In genomic region chr3:12750658-12751071, GRCh38 we compare ENCODE assay signal across 9 cellular contexts. TPM values are rescaled to one million over a fixed set of nuclear protein-coding genes. Genes with fewer than 3 reads are reported as not detected.
DNase-seq lines count a peak whose midpoint lies in the region; ATAC-seq, FAIRE-seq and TF ChIP-seq lines count a peak whose summit lies in the region.
"Had no signal": no experiment of that assay in that cellular context is flagged by ENCODE, and none has a peak within 500 bp of the region (broad histone marks: within the 10 kb centered on the region; RNA-seq: fewer than 3 reads in every experiment).

No MANE protein-coding gene starts in this region.

- POLR2A ChIA-PET in activated naive CD8-positive, alpha-beta T cell treated with anti-CD3 and anti-CD28 coated beads, Interleukin-2, amount 10 ng/mL, durations not matched to agents 7 days and 5 days (lab: Charles Lee): no interaction called here

- FAIRE-seq in GM12891 (lab: Jason Lieb, UNC): peak; percentile 74

- peak overlapping the region; percentile 3 to 73 (median 50) for H3K27ac ChIP-seq in sigmoid colon
- H3K27ac ChIP-seq in effector memory CD4-positive, alpha-beta T cell (ENCODE audit: insufficient read depth, low read length, poor library complexity, severe bottlenecking): no peak overlapping the region

- no peaks in the 10 kb centered on the region for H3K9me3 Mint-ChIP-seq in activated naive CD8-positive, alpha-beta T cell treated with anti-CD3 and anti-CD28 coated beads, Interleukin-2, amount 10 ng/mL, durations not matched to agents 7 days and 5 days

- H3K27ac Mint-ChIP-seq in activated naive CD8-positive, alpha-beta T cell treated with anti-CD3 and anti-CD28 coated beads, Interleukin-2, amount 10 ng/mL, durations not matched to agents 7 days and 5 days: no peak overlapping the region

- TF ChIP-seq CTCF in sigmoid colon (IDR thresholded peaks at IDR 0.05): no peak

- intact Hi-C loops in sigmoid colon (cut with DNase I): no loop called here

- peaks cover 10% of the 10 kb centered on the region for H3K4me1 Mint-ChIP-seq in activated naive CD8-positive, alpha-beta T cell treated with anti-CD3 and anti-CD28 coated beads, Interleukin-2, amount 10 ng/mL, durations not matched to agents 7 days and 5 days

- no peak overlapping the region for H3K4me3 Mint-ChIP-seq in activated naive CD8-positive, alpha-beta T cell treated with anti-CD3 and anti-CD28 coated beads, Interleukin-2, amount 10 ng/mL, durations not matched to agents 7 days and 5 days

- no peaks in the 10 kb centered on the region for H3K27me3 ChIP-seq in sigmoid colon
- no peaks in the 10 kb centered on the region for H3K27me3 ChIP-seq in effector memory CD4-positive, alpha-beta T cell (replicated peaks; ENCODE audit: control insufficient read depth, insufficient read depth, low read length, poor library complexity, severe bottlenecking)

- H3K4me1 ChIP-seq in sigmoid colon: peaks cover 0 to 17% (median 11%) of the 10 kb centered on the region in 4 donors
- H3K4me1 ChIP-seq in effector memory CD4-positive, alpha-beta T cell (ENCODE audit: control insufficient read depth, insufficient read depth, low read length, poor library complexity, severe bottlenecking): no peaks in the 10 kb centered on the region

- no peak overlapping the region for H3K4me3 ChIP-seq in sigmoid colon
- H3K4me3 ChIP-seq in effector memory CD4-positive, alpha-beta T cell (ENCODE audit: insufficient read depth, low read depth, low read length, poor library complexity, severe bottlenecking): no peak overlapping the region

- peak in 1 of 4 donors; percentile 18 for TF ChIP-seq EP300 in sigmoid colon (IDR thresholded peaks at IDR 0.05)

- H3K9me3 ChIP-seq in sigmoid colon: no peaks in the 10 kb centered on the region
- H3K9me3 ChIP-seq in effector memory CD4-positive, alpha-beta T cell (ENCODE audit: control insufficient read depth, low read length): no peaks in the 10 kb centered on the region

- no peaks in the 10 kb centered on the region for H3K36me3 ChIP-seq in sigmoid colon
- H3K36me3 ChIP-seq in effector memory CD4-positive, alpha-beta T cell (ENCODE audit: control insufficient read depth, insufficient read depth, low read length): no peaks in the 10 kb centered on the region

- no peak for DNase-seq in GM12891 (ENCODE audit: insufficient read length, low spot score)
- DNase-seq in activated naive CD8-positive, alpha-beta T cell treated with anti-CD3 and anti-CD28 coated beads, Interleukin-2, amount 10 ng/mL, durations not matched to agents 7 days and 5 days: no peak
- DNase-seq in sigmoid colon: peak; percentile 73
- no peak for DNase-seq in NCI-H1694 (lab: John Stamatoyannopoulos, UW)
- DNase-seq in effector memory CD4-positive, alpha-beta T cell: no peak

- ATAC-seq in HG03342 (IDR thresholded peaks at IDR 0.05; ENCODE audit: unreplicated experiment): peak; percentile 53
- peak; percentile 78 for ATAC-seq in activated naive CD8-positive, alpha-beta T cell treated with anti-CD3 and anti-CD28 coated beads, Interleukin-2, amount 10 ng/mL, durations not matched to agents 7 days and 5 days (ENCODE audit: low read depth)
- no peak for ATAC-seq in HG02938 (IDR thresholded peaks at IDR 0.05; ENCODE audit: unreplicated experiment)
- ATAC-seq in HG02571 (IDR thresholded peaks at IDR 0.05; ENCODE audit: unreplicated experiment): no peak

- TF ChIP-seq POLR2A in GM12891 (IDR thresholded peaks at IDR 0.05; ENCODE audit: low read depth, low read length) (no peak), sigmoid colon (IDR thresholded peaks at IDR 0.05) (no peak)

- H3K36me3 Mint-ChIP-seq in activated naive CD8-positive, alpha-beta T cell treated with anti-CD3 and anti-CD28 coated beads, Interleukin-2, amount 10 ng/mL, durations not matched to agents 7 days and 5 days: no peaks in the 10 kb centered on the region

- H3K27me3 Mint-ChIP-seq in activated naive CD8-positive, alpha-beta T cell treated with anti-CD3 and anti-CD28 coated beads, Interleukin-2, amount 10 ng/mL, durations not matched to agents 7 days and 5 days: peaks cover 14% of the 10 kb centered on the region

- 66 to 76% methylated on average over 4 of the region's 4 CpGs for WGBS in sigmoid colon, 2 donors

TF ChIP-seq in GM12891, 5 proteins besides CTCF, POLR2A, EP300 and RAD21:
- TF ChIP-seq SPI1 (IDR thresholded peaks at IDR 0.05; ENCODE audit: low read depth, low read length) (no peak), POU2F2 (IDR thresholded peaks at IDR 0.05; ENCODE audit: low read depth, low read length) (no peak), TAF1 (IDR thresholded peaks at IDR 0.05; ENCODE audit: low read depth, low read length) (no peak), POLR2AphosphoS5 (IDR thresholded peaks at IDR 0.05; ENCODE audit: low read depth, low read length) (no peak), PAX5 (IDR thresholded peaks at IDR 0.05; ENCODE audit: insufficient read depth, low read length, severe bottlenecking) (no peak)

RNA-seq across cellular contexts. Expression of gene TMEM40, which starts 8.4 kb away (rescaled TPM):
- 0.41 TPM for polyA plus RNA-seq in GM12891 (2012; ENCODE audit: low read depth, missing spikeins)
- not detected for total RNA-seq in activated naive CD8-positive, alpha-beta T cell treated with anti-CD3 and anti-CD28 coated beads, Interleukin-2, amount 10 ng/mL, durations not matched to agents 7 days and 5 days
- not detected for total RNA-seq in sigmoid colon
- polyA plus RNA-seq in sigmoid colon: under 1 TPM in 2 of 3 donors, not detected in 1; 0.10 to 0.60 TPM
- total RNA-seq: temporal lobe had no signal

RNA-seq across cellular contexts. Expression of gene CAND2, which starts 45.8 kb away (rescaled TPM):
- 0.27 TPM for polyA plus RNA-seq in GM12891 (2012; ENCODE audit: low read depth, missing spikeins)
- total RNA-seq in activated naive CD8-positive, alpha-beta T cell treated with anti-CD3 and anti-CD28 coated beads, Interleukin-2, amount 10 ng/mL, durations not matched to agents 7 days and 5 days: under 1 TPM; 0.79 to 0.97 TPM
- 10 to 100 TPM; 10.7 to 24.9 (median 14.6) TPM for total RNA-seq in sigmoid colon
- 1 to 10 TPM in 1 of 3 donors, under 1 TPM in 1, not detected in 1; 0.60 to 1.5 TPM for polyA plus RNA-seq in sigmoid colon

Comparison
In these comparisons a context has a peak if more than half of its experiments do, and no peak if none do; other contexts are left out.
1. ATAC-seq: peak in HG03342 (single experiment) and activated naive CD8-positive, alpha-beta T cell treated with anti-CD3 and anti-CD28 coated beads, Interleukin-2, amount 10 ng/mL, durations not matched to agents 7 days and 5 days (single experiment); none in HG02938 (single experiment) and HG02571 (single experiment).
2. RNA of gene CAND2, which starts 45.8 kb away (total RNA-seq): 10.7 to 24.9 TPM in sigmoid colon; 0.79 to 0.97 TPM in activated naive CD8-positive, alpha-beta T cell treated with anti-CD3 and anti-CD28 coated beads, Interleukin-2, amount 10 ng/mL, durations not matched to agents 7 days and 5 days; every median in the first group is over 4 times any median in the second.